Comparison of ENCODE assay signal across 1 cellular context in genomic region chr6:52124126-52125121, GRCh38.
TF ChIP-seq lines count a peak whose summit lies in the region.

No MANE protein-coding gene starts in this region.

TF ChIP-seq in HepG2, 621 proteins besides CTCF, POLR2A, EP300 and RAD21 (continued from another document):
- TF ChIP-seq PBX2 (CRISPR knock-in tag; IDR thresholded peaks at IDR 0.05) (peak; percentile 43; the same call in 1 of the 2 replicates), ZNF784 (CRISPR knock-in tag; IDR thresholded peaks at IDR 0.05; ENCODE audit: borderline replicate concordance) (no peak), NFE2L2 (IDR thresholded peaks at IDR 0.05; ENCODE audit: low read length) (peak; percentile 2; the same call in 1 of the 2 replicates), HOXA5 (CRISPR knock-in tag; IDR thresholded peaks at IDR 0.05) (peak; percentile 92), HNF4A (CRISPR knock-in tag; IDR thresholded peaks at IDR 0.05) (0 out of 2 replicates have a peak, but pooled peaks have one; percentile 17), MEIS2 (CRISPR knock-in tag; IDR thresholded peaks at IDR 0.05) (peak; percentile 84; the same call in 1 of the 2 replicates), SOX6 (IDR thresholded peaks at IDR 0.05) (no peak), SOX6 (CRISPR knock-in tag; IDR thresholded peaks at IDR 0.05) (peak; percentile 10; the same call in 1 of the 2 replicates), IKZF1 (IDR thresholded peaks at IDR 0.05) (no peak)
- TF ChIP-seq, protein P1, sequence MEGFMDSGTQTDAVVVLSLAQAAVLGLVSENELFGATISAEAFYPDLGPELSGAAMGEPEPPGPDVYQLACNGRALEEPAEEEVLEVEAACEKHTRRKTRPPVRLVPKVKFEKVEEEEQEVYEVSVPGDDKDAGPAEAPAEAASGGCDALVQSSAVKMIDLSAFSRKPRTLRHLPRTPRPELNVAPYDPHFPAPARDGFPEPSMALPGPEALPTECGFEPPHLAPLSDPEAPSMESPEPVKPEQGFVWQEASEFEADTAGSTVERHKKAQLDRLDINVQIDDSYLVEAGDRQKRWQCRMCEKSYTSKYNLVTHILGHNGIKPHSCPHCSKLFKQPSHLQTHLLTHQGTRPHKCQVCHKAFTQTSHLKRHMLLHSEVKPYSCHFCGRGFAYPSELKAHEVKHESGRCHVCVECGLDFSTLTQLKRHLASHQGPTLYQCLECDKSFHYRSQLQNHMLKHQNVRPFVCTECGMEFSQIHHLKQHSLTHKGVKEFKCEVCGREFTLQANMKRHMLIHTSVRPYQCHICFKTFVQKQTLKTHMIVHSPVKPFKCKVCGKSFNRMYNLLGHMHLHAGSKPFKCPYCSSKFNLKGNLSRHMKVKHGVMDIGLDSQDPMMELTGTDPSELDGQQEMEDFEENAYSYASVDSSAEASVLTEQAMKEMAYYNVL (CRISPR knock-in tag; IDR thresholded peaks at IDR 0.05; ENCODE audit: borderline replicate concordance), result 0 out of 2 replicates have a peak, but pooled peaks have one; percentile 16
